ENCODE assay signal across 24 cellular contexts in genomic region chr7:27459021-27459728, GRCh38.
DNase-seq lines count a peak whose midpoint lies in the region; ATAC-seq and TF ChIP-seq lines count a peak whose summit lies in the region.
"Had no signal": no experiment of that assay in that cellular context is flagged by ENCODE, and none has a peak within 500 bp of the region (broad histone marks: within the 10 kb centered on the region; RNA-seq: fewer than 3 reads in every experiment).

No MANE protein-coding gene starts in this region.

- H3K4me3 Mint-ChIP-seq in WTC11: no peak overlapping the region
- H3K4me3 Mint-ChIP-seq in stimulated activated effector memory CD8-positive, alpha-beta T cell treated with anti-CD3 and anti-CD28 coated beads, Interleukin-12 subunit alpha, Interleukin-12 subunit beta, amount 100 ng/mL, for 72 hours: no peak overlapping the region
- H3K4me3 Mint-ChIP-seq: activated CD8-positive, alpha-beta T cell treated with anti-CD3 and anti-CD28 coated beads, Interleukin-2, amount 10 ng/mL, durations not matched to agents 7 days and 5 days had no signal

- H3K36me3 ChIP-seq in GM23248 (ENCODE audit: low read depth): no peaks in the 10 kb centered on the region
- H3K36me3 ChIP-seq in parathyroid adenoma (ENCODE audit: control insufficient read depth, insufficient read depth, low read length): no peaks in the 10 kb centered on the region

- H3K9ac ChIP-seq in GM23248 (no peak overlapping the region), parathyroid adenoma (no peak overlapping the region)
- H3K9ac ChIP-seq: KMS-11 had no signal

- H4K20me1 ChIP-seq in GM23248 (ENCODE audit: insufficient read depth): no peaks in the 10 kb centered on the region

- H3K27ac ChIP-seq in GM23248 (no peak overlapping the region), parathyroid adenoma (peak overlapping the region; percentile 42)
- H3K27ac ChIP-seq: C4-2B, foreskin keratinocyte, KMS-11 had no signal

- no peak overlapping the region for H2AFZ ChIP-seq in GM23248
- H2AFZ ChIP-seq in parathyroid adenoma: no peak overlapping the region

- no peaks in the 10 kb centered on the region for H3K9me3 ChIP-seq in GM23248 (ENCODE audit: low read depth)
- H3K9me3 ChIP-seq in parathyroid adenoma (ENCODE audit: control insufficient read depth, low read length): no peaks in the 10 kb centered on the region

- H3K79me2 ChIP-seq in GM23248 (ENCODE audit: insufficient read depth): no peaks in the 10 kb centered on the region
- no peaks in the 10 kb centered on the region for H3K79me2 ChIP-seq in parathyroid adenoma

- WGBS in GM23248 (ENCODE audit: low coverage in 1 of 2, low lambda C conversion rate in 2 of 2, missing lambda C conversion rate in 2 of 2), 2 experiments: 13 to 14% methylated on average over 4 of the region's 4 CpGs

- 0 out of 2 replicates have a peak, but pooled peaks cover 1% of the 10 kb centered on the region for H3K27me3 Mint-ChIP-seq in WTC11 (ENCODE audit: low read depth)

- no peak overlapping the region for H3K4me3 ChIP-seq in GM23248
- no peak overlapping the region for H3K4me3 ChIP-seq in fibroblast of pulmonary artery (replicated peaks; ENCODE audit: low read depth, low read length)
- no peak overlapping the region for H3K4me3 ChIP-seq in parathyroid adenoma (ENCODE audit: low read depth, low read length)

- TF ChIP-seq CTCF in fibroblast of pulmonary artery (IDR thresholded peaks at IDR 0.05; ENCODE audit: low read length, missing control alignments) (no peak), parathyroid adenoma (IDR thresholded peaks at IDR 0.05) (no peak), WTC11 (IDR thresholded peaks at IDR 0.05) (no peak)

- CTCF ChIA-PET in WTC11 (lab: Charles Lee): no interaction called here

- peak; percentile 50 for DNase-seq in AG20443 (ENCODE audit: low spot score)
- peak; percentile 9 for DNase-seq in GM23248
- peak; percentile 1 for DNase-seq in fibroblast of pulmonary artery (ENCODE audit: low read depth)
- no peak for DNase-seq in WTC11 (ENCODE audit: low spot score)
- no peak for DNase-seq in stimulated activated effector memory CD8-positive, alpha-beta T cell treated with anti-CD3 and anti-CD28 coated beads, Interleukin-12 subunit alpha, Interleukin-12 subunit beta, amount 100 ng/mL, for 72 hours (ENCODE audit: low spot score in 2 of 2)
- no peak for DNase-seq in kidney glomerular epithelial cell (lab: John Stamatoyannopoulos, UW)
- DNase-seq: ACHN; activated CD4-positive, alpha-beta T cell treated with anti-CD3 and anti-CD28 coated beads for 1 hour; activated CD8-positive, alpha-beta T cell treated with anti-CD3 and anti-CD28 coated beads, Interleukin-2, amount 10 ng/mL, durations not matched to agents 7 days and 5 days; activated gamma-delta T cell treated with Interleukin-2 at 50 U/mL for 16 hours; amniotic stem cell; foreskin keratinocyte; kidney; mammary epithelial cell; NCI-H1694 treated with DMSO at 0.1 percent for 48 hours; NCI-H226; nucleus accumbens; OCI-M1; SIG-M5; stimulated activated CD4-positive, alpha-beta T cell treated with anti-CD3 and anti-CD28 coated beads, Interleukin-15, amount 100 ng/mL, for 24 hours had no signal

- no peaks in the 10 kb centered on the region for H3K36me3 Mint-ChIP-seq in WTC11
- H3K36me3 Mint-ChIP-seq in stimulated activated effector memory CD8-positive, alpha-beta T cell treated with anti-CD3 and anti-CD28 coated beads, Interleukin-12 subunit alpha, Interleukin-12 subunit beta, amount 100 ng/mL, for 72 hours: no peaks in the 10 kb centered on the region

- in situ Hi-C loops in GM23248 (cut with MboI): no loop called here

- H3K9me3 Mint-ChIP-seq in WTC11: no peaks in the 10 kb centered on the region
- H3K9me3 Mint-ChIP-seq in stimulated activated effector memory CD8-positive, alpha-beta T cell treated with anti-CD3 and anti-CD28 coated beads, Interleukin-12 subunit alpha, Interleukin-12 subunit beta, amount 100 ng/mL, for 72 hours: no peaks in the 10 kb centered on the region

- H3F3A ChIP-seq in GM23248 (ENCODE audit: insufficient read depth): peaks cover 11% of the 10 kb centered on the region; the same call in 1 of the 2 replicates

- H3K27me3 ChIP-seq in GM23248 (replicated peaks; ENCODE audit: insufficient read depth): peaks cover 15% of the 10 kb centered on the region; the same call in 1 of the 2 replicates
- no peaks in the 10 kb centered on the region for H3K27me3 ChIP-seq in parathyroid adenoma (ENCODE audit: control insufficient read depth, insufficient read depth, low read length)

- H3K4me1 Mint-ChIP-seq in WTC11: peaks cover 3% of the 10 kb centered on the region; the same call in 1 of the 2 replicates
- no peaks in the 10 kb centered on the region for H3K4me1 Mint-ChIP-seq in stimulated activated effector memory CD8-positive, alpha-beta T cell treated with anti-CD3 and anti-CD28 coated beads, Interleukin-12 subunit alpha, Interleukin-12 subunit beta, amount 100 ng/mL, for 72 hours

- no peak for ATAC-seq in WTC11
- no peak for ATAC-seq in stimulated activated effector memory CD8-positive, alpha-beta T cell treated with anti-CD3 and anti-CD28 coated beads, Interleukin-12 subunit alpha, Interleukin-12 subunit beta, amount 100 ng/mL, for 72 hours
- no peak for ATAC-seq in HG03095 (IDR thresholded peaks at IDR 0.05; ENCODE audit: unreplicated experiment)
- ATAC-seq: activated CD8-positive, alpha-beta T cell treated with anti-CD3 and anti-CD28 coated beads, Interleukin-2, amount 10 ng/mL, durations not matched to agents 7 days and 5 days; foreskin keratinocyte had no signal

- H3K4me1 ChIP-seq in GM23248 (ENCODE audit: insufficient read depth): peaks cover 6% of the 10 kb centered on the region
- H3K4me1 ChIP-seq in parathyroid adenoma: no peaks in the 10 kb centered on the region
- H3K4me1 ChIP-seq: foreskin keratinocyte had no signal

- no peaks in the 10 kb centered on the region for H3K9me2 ChIP-seq in GM23248 (ENCODE audit: insufficient read depth)

- POLR2A ChIA-PET in WTC11 (lab: Charles Lee): no interaction called here

- H3K4me2 ChIP-seq in GM23248 (ENCODE audit: unreplicated experiment): peak overlapping the region; percentile 14
- no peak overlapping the region for H3K4me2 ChIP-seq in parathyroid adenoma (ENCODE audit: low read length)
- H3K4me2 ChIP-seq: KMS-11 had no signal

- no peak overlapping the region for H3K27ac Mint-ChIP-seq in WTC11
- H3K27ac Mint-ChIP-seq in stimulated activated effector memory CD8-positive, alpha-beta T cell treated with anti-CD3 and anti-CD28 coated beads, Interleukin-12 subunit alpha, Interleukin-12 subunit beta, amount 100 ng/mL, for 72 hours: no peak overlapping the region
- H3K27ac Mint-ChIP-seq: activated CD8-positive, alpha-beta T cell treated with anti-CD3 and anti-CD28 coated beads, Interleukin-2, amount 10 ng/mL, durations not matched to agents 7 days and 5 days had no signal

TF ChIP-seq in WTC11, 78 proteins besides CTCF, POLR2A, EP300 and RAD21 (continues in another document):
- TF ChIP-seq MXD4 (CRISPR knock-in tag; IDR thresholded peaks at IDR 0.05; ENCODE audit: borderline replicate concordance) (no peak), ZBTB43 (CRISPR knock-in tag; IDR thresholded peaks at IDR 0.05) (no peak), FOXP1 (CRISPR knock-in tag; IDR thresholded peaks at IDR 0.05; ENCODE audit: borderline replicate concordance) (no peak), AFF4 (CRISPR knock-in tag; IDR thresholded peaks at IDR 0.05; ENCODE audit: borderline replicate concordance) (no peak), CDX4 (CRISPR knock-in tag; IDR thresholded peaks at IDR 0.05; ENCODE audit: borderline replicate concordance) (no peak)

Comparison
In these comparisons a context has a peak if more than half of its experiments do, and no peak if none do; other contexts are left out.
1. DNase-seq: peak in AG20443 (single experiment), GM23248 (single experiment) and fibroblast of pulmonary artery (single experiment); none in WTC11 (single experiment), stimulated activated effector memory CD8-positive, alpha-beta T cell treated with anti-CD3 and anti-CD28 coated beads, Interleukin-12 subunit alpha, Interleukin-12 subunit beta, amount 100 ng/mL, for 72 hours (0 of 2) and kidney glomerular epithelial cell (single experiment).